23 cellular contexts compared by ENCODE assay signal in genomic region chr7:119983468-119983867, GRCh38.
"Had no signal": no experiment of that assay in that cellular context is flagged by ENCODE, and none has a peak within 500 bp of the region (broad histone marks: within the 10 kb centered on the region; RNA-seq: fewer than 3 reads in every experiment).

No MANE protein-coding gene starts in this region.

- H3K4me1 ChIP-seq: colonic mucosa, esophagus muscularis mucosa, foreskin keratinocyte, psoas muscle, spleen, suprapubic skin, transverse colon had no signal

- H2AFZ ChIP-seq: neural progenitor cell had no signal

- DNase-seq: colonic mucosa; effector CD8-positive, alpha-beta T cell; endodermal cell; foreskin keratinocyte; hypothalamus; immature natural killer cell; islet precursor cell; mesendoderm; midbrain; naive thymus-derived CD4-positive, alpha-beta T cell; nucleus accumbens; psoas muscle; right cardiac atrium; spleen; stimulated activated CD4-positive, alpha-beta T cell treated with anti-CD3 and anti-CD28 coated beads, Interleukin-4, amount 100 ng/mL, for 4 hours; transverse colon had no signal

- H3K9ac ChIP-seq: neural progenitor cell had no signal

- H3K36me3 ChIP-seq: colonic mucosa, esophagus muscularis mucosa, neural progenitor cell, spleen, suprapubic skin, transverse colon had no signal

- ATAC-seq: left lobe of liver; naive thymus-derived CD4-positive, alpha-beta T cell; psoas muscle; stimulated activated memory B cell treated with anti-CD40 and anti-IgM and Interleukin-4, amounts not matched to agents 10 μg/mL and 1 μg/mL and 100 μg/mL, for 72 hours had no signal

- H3K4me3 ChIP-seq: colonic mucosa, esophagus muscularis mucosa, neural progenitor cell, psoas muscle, skin epidermis, spleen, suprapubic skin, transverse colon had no signal

- FAIRE-seq: endothelial cell of umbilical vein had no signal

- H3K27ac ChIP-seq: colonic mucosa, esophagus muscularis mucosa, foreskin keratinocyte, neural progenitor cell, psoas muscle, skin epidermis, spleen, suprapubic skin, transverse colon had no signal

- H3K9me3 ChIP-seq: colonic mucosa, esophagus muscularis mucosa, psoas muscle, suprapubic skin, transverse colon had no signal

- H3K27me3 ChIP-seq: colonic mucosa, esophagus muscularis mucosa, foreskin keratinocyte, neural progenitor cell, spleen, suprapubic skin, transverse colon had no signal

- H3K4me2 ChIP-seq: neural progenitor cell had no signal
